Comparison of ENCODE assay signal across 8 cellular contexts in the genomic region with DNA sequence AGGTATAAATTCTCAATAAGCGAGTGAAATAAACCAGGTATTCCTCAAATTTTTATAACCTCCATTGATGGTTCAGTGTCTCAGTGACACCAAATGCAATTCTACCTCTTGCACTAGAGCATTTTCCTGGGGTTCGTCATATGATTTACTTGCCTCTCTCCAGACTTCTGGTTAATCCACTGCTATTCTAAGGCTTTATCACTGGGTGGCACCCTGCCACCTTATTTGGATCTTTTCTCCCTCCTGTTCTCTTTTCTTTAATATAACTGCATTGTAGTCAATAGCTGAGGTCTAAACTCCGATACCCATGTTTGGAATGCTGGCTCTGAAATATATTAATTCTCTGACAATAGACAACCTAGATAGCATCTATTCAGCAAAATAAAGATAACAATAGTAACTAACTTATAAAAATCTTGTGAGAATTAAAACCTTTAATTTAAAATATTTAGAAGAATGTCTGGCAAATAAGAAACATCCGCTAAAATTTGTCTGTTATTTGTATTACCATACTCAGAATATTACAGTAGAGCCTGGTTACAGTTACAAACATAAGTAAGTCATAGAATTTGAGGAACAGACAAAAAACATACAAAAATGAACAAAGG.
DNase-seq lines count a peak whose midpoint lies in the region; ATAC-seq and TF ChIP-seq lines count a peak whose summit lies in the region.

No MANE protein-coding gene starts in this region.

- H3K36me3 ChIP-seq in BE2C, result no peaks in the 10 kb centered on the region
- no peaks in the 10 kb centered on the region for H3K36me3 ChIP-seq in brain microvascular endothelial cell (replicated peaks)

- ATAC-seq in HG03520 (IDR thresholded peaks at IDR 0.05; ENCODE audit: unreplicated experiment), result peak; percentile 46

- peaks cover 7% of the 10 kb centered on the region; the same call in 1 of the 2 replicates for H3K4me1 ChIP-seq in BE2C

- no peak overlapping the region for H3K4me3 ChIP-seq in BE2C (ENCODE audit: low read depth, low read length)
- H3K4me3 ChIP-seq in brain microvascular endothelial cell (ENCODE audit: low read depth, low read length), result no peak overlapping the region

- H3K27me3 ChIP-seq in BE2C, result no peaks in the 10 kb centered on the region
- no peaks in the 10 kb centered on the region for H3K27me3 ChIP-seq in brain microvascular endothelial cell (replicated peaks)

- DNase-seq in BE2C (peak; percentile 69), NCI-H526 (lab: John Stamatoyannopoulos, UW) (peak; percentile 82 to 88), brain microvascular endothelial cell (peak; percentile 39), myocyte (ENCODE audit: low read depth) (peak; percentile 2), NOMO-1 treated with dmso at 0.1 percent for 144 hours (lab: John Stamatoyannopoulos, UW; ENCODE audit: unreplicated experiment) (no peak), GM19240 (ENCODE audit: insufficient read length, low spot score) (no peak)
- DNase-seq in stimulated activated naive CD4-positive, alpha-beta T cell (lab: John Stamatoyannopoulos, UW), result no peak

- in situ Hi-C loops in brain microvascular endothelial cell (cut with HindIII; ENCODE audit: low pct_ligation_motif_present, low sequenced_read_pairs), result no loop called here

- no peaks in the 10 kb centered on the region for H3K9me3 ChIP-seq in BE2C

- no peak overlapping the region for H3K27ac ChIP-seq in brain microvascular endothelial cell

- TF ChIP-seq CTCF in BE2C (IDR thresholded peaks at IDR 0.05; ENCODE audit: low read depth, low read length) (peak; percentile 88), brain microvascular endothelial cell (IDR thresholded peaks at IDR 0.05; ENCODE audit: low read depth, low read length, missing control alignments) (peak; percentile 66)

Comparison
In these comparisons a context has a peak if more than half of its experiments do, and no peak if none do; other contexts are left out.
1. DNase-seq: peak in BE2C (single experiment), NCI-H526 (2 of 2), brain microvascular endothelial cell (single experiment) and myocyte (single experiment); none in stimulated activated naive CD4-positive, alpha-beta T cell (0 of 6), NOMO-1 treated with dmso at 0.1 percent for 144 hours (single experiment) and GM19240 (single experiment).